39 cellular contexts compared by ENCODE assay signal in the genomic region with DNA sequence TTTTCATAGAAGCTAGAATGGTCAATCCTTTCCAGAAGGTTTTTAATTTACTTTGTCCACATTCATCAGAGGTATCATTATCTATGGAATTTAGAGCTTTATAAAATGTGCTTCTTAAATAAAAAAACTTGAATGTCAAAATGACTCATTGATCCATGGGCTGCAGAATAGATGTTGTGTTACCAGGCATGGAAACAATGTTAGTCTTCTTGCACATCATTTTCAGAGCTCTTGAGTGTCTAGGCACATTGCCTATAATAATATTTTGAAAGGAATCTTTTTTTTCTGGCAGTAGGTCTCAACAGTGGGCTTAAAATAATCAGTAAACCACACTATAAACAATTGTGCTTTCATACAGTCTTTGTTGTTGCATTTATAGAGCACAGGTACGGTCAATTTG.
"Had no signal": no experiment of that assay in that cellular context is flagged by ENCODE, and none has a peak within 500 bp of the region (broad histone marks: within the 10 kb centered on the region; RNA-seq: fewer than 3 reads in every experiment).

No MANE protein-coding gene starts in this region.

- H3K36me3 Mint-ChIP-seq: activated naive CD4-positive, alpha-beta T cell treated with anti-CD3 and anti-CD28 coated beads, Interleukin-2, amount 10 ng/mL, durations not matched to agents 7 days and 5 days; activated naive CD4-positive, alpha-beta T cell treated with anti-CD3 and anti-CD28 coated beads, Interleukin-2, amount 50 U/mL, for 24 hours; activated naive CD4-positive, alpha-beta T cell treated with anti-CD3 and anti-CD28 coated beads, Interleukin-2, amount 50 U/mL, for 72 hours; activated naive CD8-positive, alpha-beta T cell; activated naive CD8-positive, alpha-beta T cell treated with anti-CD3 and anti-CD28 coated beads for 36 hours; activated naive CD8-positive, alpha-beta T cell treated with anti-CD3 and anti-CD28 coated beads, Interleukin-2, amount 10 ng/mL, durations not matched to agents 7 days and 5 days; brain had no signal

- H3K4me1 ChIP-seq: adrenal gland, breast epithelium had no signal

- H3K27ac Mint-ChIP-seq: activated naive CD4-positive, alpha-beta T cell treated with anti-CD3 and anti-CD28 coated beads for 36 hours; activated naive CD4-positive, alpha-beta T cell treated with anti-CD3 and anti-CD28 coated beads, Interleukin-2, amount 10 ng/mL, durations not matched to agents 7 days and 5 days; activated naive CD4-positive, alpha-beta T cell treated with anti-CD3 and anti-CD28 coated beads, Interleukin-2, amount 50 U/mL, for 24 hours; activated naive CD4-positive, alpha-beta T cell treated with anti-CD3 and anti-CD28 coated beads, Interleukin-2, amount 50 U/mL, for 72 hours; activated naive CD8-positive, alpha-beta T cell; activated naive CD8-positive, alpha-beta T cell treated with anti-CD3 and anti-CD28 coated beads for 36 hours; activated naive CD8-positive, alpha-beta T cell treated with anti-CD3 and anti-CD28 coated beads, Interleukin-2, amount 10 ng/mL, durations not matched to agents 7 days and 5 days; activated naive CD8-positive, alpha-beta T cell treated with anti-CD3 and anti-CD28 coated beads, Interleukin-2, amount 50 U/mL, for 24 hours; activated T-cell treated with anti-CD3 and anti-CD28 coated beads, Interleukin-2, amount 50 U/mL, for 24 hours; activated T-cell treated with anti-CD3 and anti-CD28 coated beads, Interleukin-2, amount 50 U/mL, for 72 hours; activated T-helper 1 cell treated with anti-CD3 and anti-CD28 coated beads, Interleukin-12 subunit alpha, Interleukin-12 subunit beta, Interleukin-2, Interleukin-4 antibody, amounts not matched to agents 30 ng/mL and 10 ng/mL and 1 ng/mL, durations not matched to agents 14 hours and 24 hours and 36 hours; activated T-helper 17 cell treated with anti-CD3 and anti-CD28 coated beads, Interleukin-2, amount 50 U/mL, for 72 hours; activated T-helper 2 cell treated with anti-CD3 and anti-CD28 coated beads, Interferon-gamma antibody, Interleukin-2, Interleukin-4, amounts not matched to agents 10 μg/mL and 5 μg/mL and 100 μg/mL, durations not matched to agents 14 hours and 24 hours and 36 hours; brain had no signal

- H3K27me3 Mint-ChIP-seq: activated naive CD4-positive, alpha-beta T cell treated with anti-CD3 and anti-CD28 coated beads, Interleukin-2, amount 10 ng/mL, durations not matched to agents 7 days and 5 days; activated naive CD4-positive, alpha-beta T cell treated with anti-CD3 and anti-CD28 coated beads, Interleukin-2, amount 50 U/mL, for 24 hours; activated naive CD8-positive, alpha-beta T cell; activated naive CD8-positive, alpha-beta T cell treated with anti-CD3 and anti-CD28 coated beads for 36 hours; activated naive CD8-positive, alpha-beta T cell treated with anti-CD3 and anti-CD28 coated beads, Interleukin-2, amount 10 ng/mL, durations not matched to agents 7 days and 5 days; activated naive CD8-positive, alpha-beta T cell treated with anti-CD3 and anti-CD28 coated beads, Interleukin-2, amount 50 U/mL, for 24 hours; activated T-cell treated with anti-CD3 and anti-CD28 coated beads, Interleukin-2, amount 50 U/mL, for 24 hours; activated T-helper 17 cell treated with anti-CD3 and anti-CD28 coated beads, Interleukin-2, amount 50 U/mL, for 72 hours; brain; central memory CD8-positive, alpha-beta T cell had no signal

- H3K9me3 ChIP-seq: adrenal gland, body of pancreas, breast epithelium had no signal

- DNase-seq: activated effector memory CD4-positive, alpha-beta T cell treated with anti-CD3 and anti-CD28 coated beads, Interleukin-2, amount 50 U/mL, for 16 hours; activated effector memory CD4-positive, alpha-beta T cell treated with Interleukin-2 at 50 U/mL for 16 hours; activated gamma-delta T cell; activated gamma-delta T cell treated with Interleukin-2 at 50 U/mL for 16 hours; activated naive CD4-positive, alpha-beta T cell; activated naive CD4-positive, alpha-beta T cell treated with anti-CD3 and anti-CD28 coated beads for 36 hours; activated naive CD4-positive, alpha-beta T cell treated with anti-CD3 and anti-CD28 coated beads, Interleukin-2, amount 10 ng/mL, durations not matched to agents 7 days and 5 days; activated naive CD4-positive, alpha-beta T cell treated with anti-CD3 and anti-CD28 coated beads, Interleukin-2, amount 50 U/mL, for 16 hours; activated naive CD4-positive, alpha-beta T cell treated with Interleukin-2 at 50 U/mL for 16 hours; activated naive CD8-positive, alpha-beta T cell treated with anti-CD3 and anti-CD28 coated beads for 36 hours; activated naive CD8-positive, alpha-beta T cell treated with anti-CD3 and anti-CD28 coated beads, Interleukin-2, amount 10 ng/mL, durations not matched to agents 7 days and 5 days; activated naive CD8-positive, alpha-beta T cell treated with anti-CD3 and anti-CD28 coated beads, Interleukin-2, amount 50 U/mL, for 24 hours; activated T-cell treated with anti-CD3 and anti-CD28 coated beads, Interleukin-2, amount 50 U/mL, for 1 hour; activated T-cell treated with anti-CD3 and anti-CD28 coated beads, Interleukin-2, amount 50 U/mL, for 24 hours; activated T-cell treated with anti-CD3 and anti-CD28 coated beads, Interleukin-2, amount 50 U/mL, for 4 hours; activated T-cell treated with anti-CD3 and anti-CD28 coated beads, Interleukin-2, amount 50 U/mL, for 48 hours; activated T-cell treated with anti-CD3 and anti-CD28 coated beads, Interleukin-2, amount 50 U/mL, for 72 hours; adrenal gland; amniotic stem cell; amygdala; anterior cingulate cortex; aorta; body of pancreas; brain microvascular endothelial cell; caudate nucleus; central memory CD4-positive, alpha-beta T cell; cerebellar nuclear complex had no signal

- H3K27me3 ChIP-seq: adrenal gland, ascending aorta, body of pancreas, brain microvascular endothelial cell, breast epithelium, cardiac muscle cell had no signal

- FAIRE-seq: bronchial epithelial cell had no signal

- H3K36me3 ChIP-seq: adrenal gland, ascending aorta, brain microvascular endothelial cell, breast epithelium, cardiac muscle cell had no signal

- H3K4me3 ChIP-seq: adrenal gland, ascending aorta, body of pancreas, breast epithelium, cardiac muscle cell had no signal

- H3K4me1 Mint-ChIP-seq: activated naive CD4-positive, alpha-beta T cell treated with anti-CD3 and anti-CD28 coated beads, Interleukin-2, amount 10 ng/mL, durations not matched to agents 7 days and 5 days; activated naive CD4-positive, alpha-beta T cell treated with anti-CD3 and anti-CD28 coated beads, Interleukin-2, amount 50 U/mL, for 24 hours; activated naive CD8-positive, alpha-beta T cell treated with anti-CD3 and anti-CD28 coated beads for 36 hours; activated naive CD8-positive, alpha-beta T cell treated with anti-CD3 and anti-CD28 coated beads, Interleukin-2, amount 10 ng/mL, durations not matched to agents 7 days and 5 days; activated naive CD8-positive, alpha-beta T cell treated with anti-CD3 and anti-CD28 coated beads, Interleukin-2, amount 50 U/mL, for 24 hours; activated T-helper 17 cell treated with anti-CD3 and anti-CD28 coated beads, Interleukin-2, amount 50 U/mL, for 72 hours; central memory CD8-positive, alpha-beta T cell had no signal

- H3K27ac ChIP-seq: adrenal gland, ascending aorta, body of pancreas, brain microvascular endothelial cell, breast epithelium, cardiac muscle cell had no signal

- H3K9me3 Mint-ChIP-seq: activated naive CD8-positive, alpha-beta T cell treated with anti-CD3 and anti-CD28 coated beads for 36 hours; activated T-helper 1 cell treated with anti-CD3 and anti-CD28 coated beads, Interleukin-12 subunit alpha, Interleukin-12 subunit beta, Interleukin-2, Interleukin-4 antibody, amounts not matched to agents 30 ng/mL and 10 ng/mL and 1 ng/mL, durations not matched to agents 14 hours and 24 hours and 36 hours had no signal

- H3K4me3 Mint-ChIP-seq: activated naive CD4-positive, alpha-beta T cell treated with anti-CD3 and anti-CD28 coated beads for 36 hours; activated naive CD4-positive, alpha-beta T cell treated with anti-CD3 and anti-CD28 coated beads, Interleukin-2, amount 10 ng/mL, durations not matched to agents 7 days and 5 days; activated naive CD4-positive, alpha-beta T cell treated with anti-CD3 and anti-CD28 coated beads, Interleukin-2, amount 50 U/mL, for 24 hours; activated naive CD8-positive, alpha-beta T cell; activated naive CD8-positive, alpha-beta T cell treated with anti-CD3 and anti-CD28 coated beads for 36 hours; activated naive CD8-positive, alpha-beta T cell treated with anti-CD3 and anti-CD28 coated beads, Interleukin-2, amount 10 ng/mL, durations not matched to agents 7 days and 5 days; activated naive CD8-positive, alpha-beta T cell treated with anti-CD3 and anti-CD28 coated beads, Interleukin-2, amount 50 U/mL, for 24 hours; activated T-cell treated with anti-CD3 and anti-CD28 coated beads, Interleukin-2, amount 50 U/mL, for 24 hours; activated T-cell treated with anti-CD3 and anti-CD28 coated beads, Interleukin-2, amount 50 U/mL, for 4 hours; activated T-cell treated with anti-CD3 and anti-CD28 coated beads, Interleukin-2, amount 50 U/mL, for 72 hours; activated T-helper 1 cell treated with anti-CD3 and anti-CD28 coated beads, Interleukin-12 subunit alpha, Interleukin-12 subunit beta, Interleukin-2, Interleukin-4 antibody, amounts not matched to agents 30 ng/mL and 10 ng/mL and 1 ng/mL, durations not matched to agents 14 hours and 24 hours and 36 hours; activated T-helper 17 cell treated with anti-CD3 and anti-CD28 coated beads, Interleukin-2, amount 50 U/mL, for 72 hours; brain; central memory CD8-positive, alpha-beta T cell had no signal
